ENCODE assay signal across 5 cellular contexts in the genomic region with DNA sequence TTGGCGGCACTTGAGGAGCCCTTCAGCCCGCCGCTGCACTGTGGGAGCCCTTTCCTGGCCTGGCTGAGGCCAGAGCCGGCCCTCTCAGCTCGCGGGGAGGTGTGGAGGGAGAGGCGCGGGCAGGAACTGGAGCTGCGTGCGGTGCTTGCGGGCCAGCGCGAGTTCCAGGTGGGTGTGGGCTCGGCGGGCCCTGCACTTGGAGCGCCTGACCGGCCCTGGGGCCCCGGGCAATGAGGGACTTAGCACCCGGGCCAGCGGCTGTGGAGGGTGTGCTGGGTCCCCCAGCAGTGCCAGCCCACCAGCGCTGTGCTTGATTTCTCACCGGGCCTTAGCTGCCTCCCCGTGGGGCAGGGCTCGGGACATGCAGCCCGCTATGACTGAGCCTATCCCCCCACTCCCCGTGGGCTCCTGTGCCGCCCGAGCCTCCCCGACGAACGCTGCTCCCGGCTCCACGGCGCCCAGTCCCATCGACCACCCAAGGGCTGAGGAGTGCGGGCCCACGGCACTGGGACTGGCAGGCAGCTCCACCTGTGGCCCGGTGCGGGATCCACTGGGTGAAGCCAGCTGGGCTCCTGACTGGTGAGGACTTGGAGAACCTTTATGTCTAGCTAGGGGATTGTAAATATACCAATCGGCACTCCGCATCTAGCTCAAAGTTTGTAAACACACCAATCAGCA.
A peak's percentile ranks its signal among the peaks of the same experiment; 100 is the strongest.
DNase-seq lines count a peak whose midpoint lies in the region; FAIRE-seq and TF ChIP-seq lines count a peak whose summit lies in the region.
"Not testable (repeated sequence)": the region's sequence is repeated elsewhere in the genome, so short reads cannot be mapped to it uniquely, and the experiment has no call there.

No MANE protein-coding gene starts in this region.

- DNase-seq in activated gamma-delta T cell (lab: John Stamatoyannopoulos, UW) (peak; percentile 14), kidney (peak; percentile 61), testis (peak; percentile 20)
- DNase-seq in neuronal stem cell (ENCODE audit: low spot score) = not testable (repeated sequence)

- not testable (repeated sequence) for H2BK120ac ChIP-seq in neuronal stem cell (ENCODE audit: low read depth, low read length)

- not testable (repeated sequence) for TF ChIP-seq CTCF in HEK293 (tag by site-specific recombination; IDR thresholded peaks at IDR 0.05); kidney (IDR thresholded peaks at IDR 0.05; ENCODE audit: borderline replicate concordance, extremely low read depth, insufficient read depth); testis (IDR thresholded peaks at IDR 0.05)

- POLR2A ChIA-PET in HEK293 (lab: Yijun Ruan, JAX) = interaction anchor here (1.4 kb wide), 1 partner anchor 168 kb away, joined by 4 read pairs; the partner anchor contains the start of gene SOX4

- H3K9ac ChIP-seq in kidney (ENCODE audit: low read length in 2 of 2); neuronal stem cell (ENCODE audit: low read depth, low read length, poor library complexity): not testable (repeated sequence)

- not testable (repeated sequence) for H4K8ac ChIP-seq in neuronal stem cell (ENCODE audit: low read depth, low read length)

- not testable (repeated sequence) for H3K9me3 ChIP-seq in HEK293 (ENCODE audit: control insufficient read depth, insufficient read depth, low read depth, low read length); kidney (ENCODE audit: control insufficient read depth in 1 of 2, low read length in 2 of 2); testis
- peaks cover 0 to 34% of the 10 kb centered on the region in 2 donors for H3K9me3 ChIP-seq in neuronal stem cell (replicated peaks in 1 of 2; ENCODE audit: control insufficient read depth in 2 of 2, insufficient read depth in 1 of 2, low read depth in 1 of 2, low read length in 2 of 2)

- not testable (repeated sequence) for H4K91ac ChIP-seq in neuronal stem cell (ENCODE audit: low read depth, low read length, poor library complexity)

- H2AK5ac ChIP-seq in neuronal stem cell (ENCODE audit: low read depth, low read length) = not testable (repeated sequence)

- not testable (repeated sequence) for H3K79me1 ChIP-seq in neuronal stem cell (ENCODE audit: low read depth, low read length)

- not testable (repeated sequence) for H3K4ac ChIP-seq in neuronal stem cell (ENCODE audit: low read length)

- H3K27me3 ChIP-seq in neuronal stem cell (ENCODE audit: control insufficient read depth in 3 of 3, insufficient read depth in 3 of 3, low read depth in 1 of 3, low read length in 3 of 3); testis: not testable (repeated sequence)

- H2BK12ac ChIP-seq in neuronal stem cell (ENCODE audit: low read length) = not testable (repeated sequence)

- peak overlapping the region; percentile 9 for H2BK5ac ChIP-seq in neuronal stem cell (ENCODE audit: low read length)

- CTCF ChIA-PET in HEK293 (lab: Yijun Ruan, JAX) = not testable (repeated sequence)

- no CpG with 5 or more reads among the region's 41 CpGs for WGBS in neuronal stem cell (ENCODE audit: extremely low coverage in 2 of 2, insufficient read length in 2 of 2, insufficient replicate concordance in 1 of 2), 2 donors
- 69 to 77% methylated on average over 6 to 30 of the region's 41 CpGs for WGBS in testis, 2 donors

- H3K27ac ChIP-seq in HEK293 (ENCODE audit: extremely low read depth, low read depth, low read length); kidney (ENCODE audit: low read depth in 2 of 2, low read length in 2 of 2); neuronal stem cell (replicated peaks; ENCODE audit: low read length); testis: not testable (repeated sequence)

- not testable (repeated sequence) for FAIRE-seq in kidney (lab: Jason Lieb, UNC)

- intact Hi-C loops in kidney (cut with DNase I); testis (cut with DNase I; ENCODE audit: low total_unique reads): not testable (repeated sequence)

- H3K14ac ChIP-seq in neuronal stem cell (ENCODE audit: low read length) = not testable (repeated sequence)

- TF ChIP-seq POLR2A in testis (IDR thresholded peaks at IDR 0.05) = not testable (repeated sequence)

- H3K4me2 ChIP-seq in neuronal stem cell (ENCODE audit: insufficient read depth, low read length, poor library complexity, severe bottlenecking) = not testable (repeated sequence)

- H3K4me1 ChIP-seq in HEK293 (ENCODE audit: control insufficient read depth, insufficient read depth, low read length); kidney (ENCODE audit: control insufficient read depth in 1 of 2, insufficient read depth in 1 of 2, low read depth in 1 of 2, low read length in 2 of 2); neuronal stem cell (ENCODE audit: control insufficient read depth in 2 of 2, insufficient read depth in 1 of 2, low read depth in 1 of 2, low read length in 2 of 2); testis: not testable (repeated sequence)

- not testable (repeated sequence) for H3K23ac ChIP-seq in neuronal stem cell (ENCODE audit: low read depth, low read length, poor library complexity)

- not testable (repeated sequence) for H2AFZ ChIP-seq in neuronal stem cell (ENCODE audit: low read length)

- peak overlapping the region; percentile 45 for H3K18ac ChIP-seq in neuronal stem cell (ENCODE audit: low read length)

- not testable (repeated sequence) for H3K4me3 ChIP-seq in HEK293 (ENCODE audit: low read depth, low read length); kidney (ENCODE audit: low read length in 2 of 2); neuronal stem cell (ENCODE audit: low read length in 2 of 2)
- H3K4me3 ChIP-seq in testis = peak overlapping the region; percentile 6 to 43

- not testable (repeated sequence) for H3K36me3 ChIP-seq in HEK293 (ENCODE audit: control insufficient read depth in 2 of 2, insufficient read depth in 1 of 2, low read length in 2 of 2); kidney (ENCODE audit: control insufficient read depth in 1 of 2, insufficient read depth in 2 of 2, low read length in 2 of 2); testis (ENCODE audit: low read depth, missing control alignments)
- peaks cover 3 to 59% of the 10 kb centered on the region in 2 donors for H3K36me3 ChIP-seq in neuronal stem cell (replicated peaks in 1 of 2; ENCODE audit: control insufficient read depth in 2 of 2, insufficient read depth in 2 of 2, low read length in 2 of 2)

- not testable (repeated sequence) for H2BK15ac ChIP-seq in neuronal stem cell (ENCODE audit: low read length)

TF ChIP-seq in HEK293, 187 proteins besides CTCF, POLR2A, EP300 and RAD21:
- TF ChIP-seq ZNF202 (tag by site-specific recombination; IDR thresholded peaks at IDR 0.05; ENCODE audit: borderline replicate concordance) = peak; percentile 91; the same call in 1 of the 2 replicates
